1 cellular context compared by ENCODE assay signal in genomic region chr22:20550057-20550817, GRCh38.
TF ChIP-seq lines count a peak whose summit lies in the region.

No MANE protein-coding gene starts in this region.

TF ChIP-seq in HepG2, 621 proteins besides CTCF, POLR2A, EP300 and RAD21 (continued from another document):
- no peak for TF ChIP-seq FOXP4 (CRISPR knock-in tag; IDR thresholded peaks at IDR 0.05)
- TF ChIP-seq SP2 (CRISPR knock-in tag; IDR thresholded peaks at IDR 0.05), result no peak
- TF ChIP-seq ZNF564 (CRISPR knock-in tag; IDR thresholded peaks at IDR 0.05), result no peak
- TF ChIP-seq ZSCAN12 (CRISPR knock-in tag; IDR thresholded peaks at IDR 0.05), result no peak
TF ChIP-seq in HepG2: peak in this region for 0.
